In genomic region chr19:2235026-2235395, GRCh38 we compare ENCODE assay signal across 9 cellular contexts. TPM values are rescaled to one million over a fixed set of nuclear protein-coding genes. Genes with fewer than 3 reads are reported as not detected.
DNase-seq lines count a peak whose midpoint lies in the region; ATAC-seq and TF ChIP-seq lines count a peak whose summit lies in the region.
"Had no signal": no experiment of that assay in that cellular context is flagged by ENCODE, and none has a peak within 500 bp of the region (broad histone marks: within the 10 kb centered on the region; RNA-seq: fewer than 3 reads in every experiment).

No MANE protein-coding gene starts in this region.

- H3K27me3 Mint-ChIP-seq in neural progenitor cell (ENCODE audit: insufficient read depth, low read depth): peaks cover 11% of the 10 kb centered on the region

- H3K9ac ChIP-seq in endocrine pancreas (ENCODE audit: control insufficient read depth, insufficient read depth, low read length): peak overlapping the region; percentile 82
- H3K9ac ChIP-seq in neural progenitor cell: peak overlapping the region; percentile 86

- DNase-seq in NCI-H2196 (lab: John Stamatoyannopoulos, UW; ENCODE audit: unreplicated experiment) (peak; percentile 58), neural progenitor cell (ENCODE audit: low spot score) (no peak), HK-2 (ENCODE audit: unreplicated experiment) (no peak)
- DNase-seq: stimulated activated CD4-positive, alpha-beta T cell treated with anti-CD3 and anti-CD28 coated beads, Interleukin-1b, Interleukin-23, amount 100 ng/mL, for 48 hours had no signal

- peaks cover 16% of the 10 kb centered on the region for H3K36me3 Mint-ChIP-seq in neural progenitor cell

- peaks cover 58% of the 10 kb centered on the region for H4K20me1 ChIP-seq in neural progenitor cell (ENCODE audit: low read depth)

- H3K4me2 ChIP-seq in neural progenitor cell: peak overlapping the region; percentile 97

- H3K27ac Mint-ChIP-seq in neural progenitor cell: peak overlapping the region; percentile 88

- no peaks in the 10 kb centered on the region for H3K9me3 Mint-ChIP-seq in neural progenitor cell

- H3K9me3 ChIP-seq in endocrine pancreas (ENCODE audit: control insufficient read depth, low read length) (no peaks in the 10 kb centered on the region), neural progenitor cell (ENCODE audit: low read depth) (no peaks in the 10 kb centered on the region)

- H3K4me1 Mint-ChIP-seq in neural progenitor cell: peaks cover 40% of the 10 kb centered on the region

- H3K27me3 ChIP-seq in endocrine pancreas (ENCODE audit: control insufficient read depth, insufficient read depth, low read length) (no peaks in the 10 kb centered on the region), neural progenitor cell (no peaks in the 10 kb centered on the region)

- H3K27ac ChIP-seq in C4-2B: peak overlapping the region; percentile 95
- H3K27ac ChIP-seq in neural progenitor cell: no peak overlapping the region

- H3K36me3 ChIP-seq in endocrine pancreas (ENCODE audit: control insufficient read depth, insufficient read depth, low read length): no peaks in the 10 kb centered on the region
- no peaks in the 10 kb centered on the region for H3K36me3 ChIP-seq in neural progenitor cell

- H3K4me1 ChIP-seq in endocrine pancreas (ENCODE audit: control insufficient read depth, insufficient read depth, low read length) (peaks cover 4% of the 10 kb centered on the region), neural progenitor cell (peaks cover 34% of the 10 kb centered on the region)

- ATAC-seq in GM18502 (IDR thresholded peaks at IDR 0.05; ENCODE audit: poor library complexity, unreplicated experiment): no peak
- no peak for ATAC-seq in GM21515 (IDR thresholded peaks at IDR 0.05; ENCODE audit: unreplicated experiment)
- ATAC-seq in GM21528 (IDR thresholded peaks at IDR 0.05; ENCODE audit: low FRiP score, unreplicated experiment): no peak

- H3K4me3 ChIP-seq in endocrine pancreas (ENCODE audit: control insufficient read depth, insufficient read depth, low read length): no peak overlapping the region
- H3K4me3 ChIP-seq in neural progenitor cell: peak overlapping the region; percentile 72

- peak overlapping the region; percentile 99 for H3K4me3 Mint-ChIP-seq in neural progenitor cell

- no peak for TF ChIP-seq CTCF in C4-2B (conservative IDR thresholded peaks at IDR 0.05)
- TF ChIP-seq CTCF in neural progenitor cell (IDR thresholded peaks at IDR 0.05): no peak

- no peak overlapping the region for H2AFZ ChIP-seq in neural progenitor cell (replicated peaks)

- peaks cover 42% of the 10 kb centered on the region for H3F3A ChIP-seq in neural progenitor cell (ENCODE audit: low read depth)

- H3K79me2 ChIP-seq in neural progenitor cell (ENCODE audit: low read depth): peaks cover 56% of the 10 kb centered on the region

RNA-seq across cellular contexts. Expression of gene PLEKHJ1, which starts 1.1 kb away (rescaled TPM):
- total RNA-seq in neural progenitor cell (ENCODE audit: low replicate concordance): 77.6 and 145 TPM in 2 replicates

RNA-seq across cellular contexts. Expression of gene SF3A2, which starts 1.6 kb away (rescaled TPM):
- total RNA-seq in neural progenitor cell (ENCODE audit: low replicate concordance): 14.4 and 50.7 TPM in 2 replicates

RNA-seq across cellular contexts. Expression of gene AMH, which starts 14.1 kb away (rescaled TPM):
- total RNA-seq in neural progenitor cell (ENCODE audit: low replicate concordance): 3.5 and 22.4 TPM in 2 replicates

RNA-seq across cellular contexts. Expression of gene JSRP1, which starts 21.2 kb away (rescaled TPM):
- 0.12 TPM in 1 of 2 replicates, not detected in the other for total RNA-seq in neural progenitor cell (ENCODE audit: low replicate concordance)

RNA-seq across cellular contexts. Expression of gene PEAK3, which starts 47.0 kb away (rescaled TPM):
- not detected in 2 replicates for total RNA-seq in neural progenitor cell (ENCODE audit: low replicate concordance)
